11 cellular contexts compared by ENCODE assay signal in genomic region chr3:39124876-39125836, GRCh38. TPM values are rescaled to one million over a fixed set of nuclear protein-coding genes. Genes with fewer than 3 reads are reported as not detected.
DNase-seq lines count a peak whose midpoint lies in the region; ATAC-seq and TF ChIP-seq lines count a peak whose summit lies in the region.
"Had no signal": no experiment of that assay in that cellular context is flagged by ENCODE, and none has a peak within 500 bp of the region (broad histone marks: within the 10 kb centered on the region; RNA-seq: fewer than 3 reads in every experiment).

No MANE protein-coding gene starts in this region.

- H3K27ac ChIP-seq in 22Rv1 (peak overlapping the region; percentile 59), right lobe of liver (no peak overlapping the region)

- H3K4me3 ChIP-seq in HFF-Myc (replicated peaks; ENCODE audit: low read depth, low read length) (no peak overlapping the region), right lobe of liver (no peak overlapping the region)

- TF ChIP-seq CTCF in 22Rv1 (IDR thresholded peaks at IDR 0.05) (peak; percentile 49), HFF-Myc (IDR thresholded peaks at IDR 0.05; ENCODE audit: low read depth, low read length, missing control alignments) (peak; percentile 34), right lobe of liver (IDR thresholded peaks at IDR 0.05) (peak in 3 of 4 donors; percentile 18 to 26 (median 18))

- DNase-seq in HFF-Myc (ENCODE audit: extremely low read depth, low read depth) = no peak
- peak; percentile 54 for DNase-seq in cerebellar cortex (ENCODE audit: low spot score)
- DNase-seq in right lobe of liver = no peak
- no peak for DNase-seq in KG1 (lab: John Stamatoyannopoulos, UW)
- DNase-seq in NOMO-1 treated with dmso at 0.1 percent for 144 hours (lab: John Stamatoyannopoulos, UW; ENCODE audit: unreplicated experiment) = no peak
- DNase-seq in NCI-H2107 (lab: John Stamatoyannopoulos, UW) = no peak
- DNase-seq: activated CD4-positive, alpha-beta T cell treated with anti-CD3 and anti-CD28 coated beads, Interleukin-2, amount 10 ng/mL, durations not matched to agents 7 days and 5 days; NCI-H1092; stimulated activated naive CD4-positive, alpha-beta T cell had no signal

- WGBS in right lobe of liver (ENCODE audit: insufficient coverage, low coverage, low lambda C conversion rate, missing lambda C conversion rate) = 76% methylated on average over 3 of the region's 5 CpGs

- intact Hi-C loops in right lobe of liver (cut with DNase I) = loop anchor here in 1 of 2 donors (10.0 kb wide), 1 partner anchor 160 kb away; the partner anchor contains the start of gene CX3CR1

- no peaks in the 10 kb centered on the region for H3K36me3 ChIP-seq in right lobe of liver

- H3K9me3 ChIP-seq in right lobe of liver = no peaks in the 10 kb centered on the region

- ATAC-seq in right lobe of liver (peak; percentile 27 to 45 (median 34)), GM19455 (IDR thresholded peaks at IDR 0.05; ENCODE audit: unreplicated experiment) (no peak)

- no peaks in the 10 kb centered on the region for H3K27me3 ChIP-seq in right lobe of liver

- peaks cover 0 to 6% (median 2%) of the 10 kb centered on the region in 4 donors for H3K4me1 ChIP-seq in right lobe of liver

- no peak for TF ChIP-seq POLR2A in right lobe of liver (IDR thresholded peaks at IDR 0.05)

RNA-seq across cellular contexts. Expression of gene TTC21A, which starts 17.7 kb away (rescaled TPM):
- 1 to 10 TPM; 1.4 to 3.5 (median 2.5) TPM for total RNA-seq in right lobe of liver

RNA-seq across cellular contexts. Expression of gene GORASP1, which starts 17.7 kb away (rescaled TPM):
- 10 to 100 TPM; 27.8 to 35.5 (median 33.1) TPM for total RNA-seq in right lobe of liver

RNA-seq across cellular contexts. Expression of gene CSRNP1, which starts 28.2 kb away (rescaled TPM):
- total RNA-seq in right lobe of liver = 10 to 100 TPM in 5 of 6 experiments, 1 to 10 TPM in 1; 6.7 to 43.4 (median 17.4) TPM
